In the genomic region with DNA sequence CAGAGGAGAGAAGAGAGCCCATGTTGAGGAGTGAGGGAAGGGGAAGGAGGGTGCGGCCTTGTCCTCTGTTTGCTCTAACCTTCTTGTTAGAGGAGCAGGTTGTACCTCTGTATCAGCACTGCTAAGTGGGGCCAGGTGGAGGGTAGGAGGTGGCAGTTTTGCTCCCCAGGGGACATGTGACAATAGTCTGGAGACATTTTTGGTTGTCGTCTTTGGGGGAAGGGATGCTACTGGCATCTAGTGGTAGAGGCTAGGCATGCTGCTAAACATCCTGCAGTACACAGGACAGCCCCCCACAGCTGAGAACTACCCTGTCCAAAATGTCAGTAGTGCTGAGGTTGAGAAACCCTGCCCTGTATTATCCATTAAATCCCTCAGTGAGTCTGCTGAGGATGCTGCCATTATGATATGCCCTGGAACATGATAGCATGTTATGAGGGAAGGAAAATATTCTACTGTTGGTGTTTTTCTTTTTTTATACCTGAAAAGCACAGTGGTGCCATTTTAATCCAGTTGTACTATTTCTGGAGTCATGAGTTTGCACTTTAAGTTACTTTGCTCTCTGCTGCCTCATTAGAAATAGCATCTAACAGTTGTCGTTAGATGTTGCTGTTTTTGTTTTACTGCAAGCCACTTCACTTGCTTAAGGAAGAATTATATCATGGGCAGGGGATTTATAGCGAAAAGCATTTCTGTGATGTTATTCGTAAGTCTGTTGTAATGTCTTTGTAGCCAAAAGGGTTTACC, we compare ENCODE assay signal across 7 cellular contexts.
DNase-seq lines count a peak whose midpoint lies in the region; ATAC-seq and TF ChIP-seq lines count a peak whose summit lies in the region.

No MANE protein-coding gene starts in this region.

- H3K27ac Mint-ChIP-seq in activated CD4-positive, alpha-beta T cell treated with anti-CD3 and anti-CD28 coated beads, Interleukin-2, amount 10 ng/mL, durations not matched to agents 24 days and 14 days = no peak overlapping the region

- H3K27ac ChIP-seq in HL-60 (replicated peaks) = no peak overlapping the region

- H3K4me3 Mint-ChIP-seq in activated CD4-positive, alpha-beta T cell treated with anti-CD3 and anti-CD28 coated beads, Interleukin-2, amount 10 ng/mL, durations not matched to agents 24 days and 14 days = no peak overlapping the region

- peaks cover 12% of the 10 kb centered on the region for H3K4me1 Mint-ChIP-seq in activated CD4-positive, alpha-beta T cell treated with anti-CD3 and anti-CD28 coated beads, Interleukin-2, amount 10 ng/mL, durations not matched to agents 24 days and 14 days

- peak; percentile 35 for ATAC-seq in GM21390 (IDR thresholded peaks at IDR 0.05; ENCODE audit: unreplicated experiment)
- peak; percentile 47 to 61 for ATAC-seq in left cardiac atrium

- no peaks in the 10 kb centered on the region for H3K27me3 ChIP-seq in HL-60 (ENCODE audit: insufficient read depth, poor library complexity, severe bottlenecking)

- H3K36me3 Mint-ChIP-seq in activated CD4-positive, alpha-beta T cell treated with anti-CD3 and anti-CD28 coated beads, Interleukin-2, amount 10 ng/mL, durations not matched to agents 24 days and 14 days (ENCODE audit: low read depth) = peaks cover 14% of the 10 kb centered on the region

- TF ChIP-seq CTCF in GM12872 (IDR thresholded peaks at IDR 0.05; ENCODE audit: insufficient read depth, low read depth, low read length) (peak; percentile 95), HL-60 (IDR thresholded peaks at IDR 0.05; ENCODE audit: insufficient read depth, low read length) (peak; percentile 20)

- no peaks in the 10 kb centered on the region for H3K9me3 Mint-ChIP-seq in activated CD4-positive, alpha-beta T cell treated with anti-CD3 and anti-CD28 coated beads, Interleukin-2, amount 10 ng/mL, durations not matched to agents 24 days and 14 days

- no peaks in the 10 kb centered on the region for H3K27me3 Mint-ChIP-seq in activated CD4-positive, alpha-beta T cell treated with anti-CD3 and anti-CD28 coated beads, Interleukin-2, amount 10 ng/mL, durations not matched to agents 24 days and 14 days

- H3K4me3 ChIP-seq in HL-60 (replicated peaks; ENCODE audit: insufficient read depth, low read length) = no peak overlapping the region

- DNase-seq in HL-60 (ENCODE audit: low read depth in 1 of 2, low spot score in 1 of 2) = no peak
- DNase-seq in activated CD4-positive, alpha-beta T cell treated with anti-CD3 and anti-CD28 coated beads, Interleukin-2, amount 10 ng/mL, durations not matched to agents 24 days and 14 days = peak; percentile 66
- DNase-seq in left cardiac atrium = no peak
- DNase-seq in stimulated activated CD8-positive, alpha-beta memory T cell treated with anti-CD3 and anti-CD28 coated beads, Interleukin-4, amount 100 ng/mL, for 48 hours = peak; percentile 25
- no peak for DNase-seq in NCI-H2196 treated with DMSO at 0.1 percent for 48 hours (lab: John Stamatoyannopoulos, UW; ENCODE audit: unreplicated experiment)

- intact Hi-C loops in activated CD4-positive, alpha-beta T cell treated with anti-CD3 and anti-CD28 coated beads, Interleukin-2, amount 10 ng/mL, durations not matched to agents 24 days and 14 days (cut with micrococcal nuclease) = no loop called here
- intact Hi-C loops in left cardiac atrium (cut with DNase I) = no loop called here

Comparison
In these comparisons a context has a peak if more than half of its experiments do, and no peak if none do; other contexts are left out.
1. DNase-seq: peak in activated CD4-positive, alpha-beta T cell treated with anti-CD3 and anti-CD28 coated beads, Interleukin-2, amount 10 ng/mL, durations not matched to agents 24 days and 14 days (single experiment) and stimulated activated CD8-positive, alpha-beta memory T cell treated with anti-CD3 and anti-CD28 coated beads, Interleukin-4, amount 100 ng/mL, for 48 hours (single experiment); none in HL-60 (0 of 2), left cardiac atrium (single experiment) and NCI-H2196 treated with DMSO at 0.1 percent for 48 hours (single experiment).